In the genomic region with DNA sequence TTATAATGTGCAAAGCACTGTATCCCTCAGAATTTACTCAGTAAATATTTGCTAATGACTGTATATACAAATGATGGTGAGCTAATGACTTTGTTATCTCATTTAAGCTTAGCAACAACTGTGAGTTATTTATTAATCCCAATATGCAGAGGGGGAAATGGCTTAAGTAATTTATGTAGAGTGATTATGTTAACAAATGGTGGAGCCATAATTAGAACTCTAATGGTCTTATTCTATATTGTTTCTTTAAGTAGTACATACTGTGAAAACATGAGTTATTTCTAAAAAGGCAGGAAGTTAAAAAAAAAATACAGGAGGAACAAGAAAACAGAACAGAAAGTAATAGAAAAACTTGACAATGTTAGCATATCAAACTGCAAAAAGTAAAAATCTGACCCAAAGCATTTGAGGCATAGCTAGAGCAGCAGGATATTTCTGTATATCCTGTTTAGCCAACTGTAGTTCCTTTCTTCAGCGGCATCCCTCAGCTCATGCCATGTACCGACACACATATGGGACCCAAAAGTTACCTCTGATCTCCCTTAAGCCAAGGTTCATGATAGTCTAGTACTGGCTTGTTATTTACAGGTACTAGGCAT, we compare ENCODE assay signal across 8 cellular contexts.
DNase-seq lines count a peak whose midpoint lies in the region; ATAC-seq and TF ChIP-seq lines count a peak whose summit lies in the region.

No MANE protein-coding gene starts in this region.

- H3K36me3 Mint-ChIP-seq in nephron progenitor cell (ENCODE audit: low read depth) (peaks cover 13% of the 10 kb centered on the region), Calu3 (ENCODE audit: insufficient read depth, unreplicated experiment) (no peaks in the 10 kb centered on the region)

- no peak overlapping the region for H3K4me3 ChIP-seq in right lobe of liver
- no peak overlapping the region for H3K4me3 ChIP-seq in vagina

- DNase-seq in NCI-H69 (lab: John Stamatoyannopoulos, UW) (peak; percentile 93), right lobe of liver (no peak), GM13976 (ENCODE audit: low spot score) (no peak), nephron progenitor cell (no peak), vagina (ENCODE audit: extremely low spot score in 2 of 2) (no peak), Calu3 (no peak)

- ATAC-seq in GM18517 (IDR thresholded peaks at IDR 0.05; ENCODE audit: unreplicated experiment) (peak; percentile 77), HG02588 (IDR thresholded peaks at IDR 0.05; ENCODE audit: unreplicated experiment) (peak; percentile 65), right lobe of liver (peak; percentile 60 to 90 (median 77))

- H3K4me1 ChIP-seq in right lobe of liver (peaks cover 0 to 19% (median 7%) of the 10 kb centered on the region in 4 donors), vagina (peaks cover 11% of the 10 kb centered on the region)

- no peak for TF ChIP-seq CTCF in right lobe of liver (IDR thresholded peaks at IDR 0.05)
- no peak for TF ChIP-seq CTCF in GM13976 (IDR thresholded peaks at IDR 0.05; ENCODE audit: borderline replicate concordance, control extremely low read depth, extremely low read depth, insufficient read depth, missing control alignments)
- TF ChIP-seq CTCF in nephron progenitor cell (IDR thresholded peaks at IDR 0.05): no peak
- no peak for TF ChIP-seq CTCF in vagina (IDR thresholded peaks at IDR 0.05)
- TF ChIP-seq CTCF in Calu3 (IDR thresholded peaks at IDR 0.05; ENCODE audit: unreplicated experiment): no peak

- H3K27ac Mint-ChIP-seq in nephron progenitor cell: no peak overlapping the region
- no peak overlapping the region for H3K27ac Mint-ChIP-seq in Calu3 (ENCODE audit: unreplicated experiment)

- CTCF ChIA-PET in Calu3 (lab: Charles Lee): interaction anchor here (0.6 to 0.7 kb wide), 2 partner anchors 279 to 639 kb away, joined by 3 to 4 read pairs; no protein-coding TSS in a partner anchor

- no peaks in the 10 kb centered on the region for H3K27me3 ChIP-seq in right lobe of liver
- no peaks in the 10 kb centered on the region for H3K27me3 ChIP-seq in vagina

- no peaks in the 10 kb centered on the region for H3K36me3 ChIP-seq in right lobe of liver
- H3K36me3 ChIP-seq in vagina: no peaks in the 10 kb centered on the region

- no peaks in the 10 kb centered on the region for H3K4me1 Mint-ChIP-seq in nephron progenitor cell
- H3K4me1 Mint-ChIP-seq in Calu3 (ENCODE audit: low read depth, unreplicated experiment): peaks cover 8% of the 10 kb centered on the region

- in situ Hi-C loops in GM13976 (cut with MboI; ENCODE audit: low sequenced_read_pairs, unreplicated experiment): no loop called here

- H3K9me3 ChIP-seq in right lobe of liver (no peaks in the 10 kb centered on the region), vagina (no peaks in the 10 kb centered on the region)

- no peaks in the 10 kb centered on the region for H3K27me3 Mint-ChIP-seq in nephron progenitor cell (ENCODE audit: low read depth, poor library complexity)
- no peaks in the 10 kb centered on the region for H3K27me3 Mint-ChIP-seq in Calu3 (ENCODE audit: unreplicated experiment)

- H3K27ac ChIP-seq in right lobe of liver (peak overlapping the region in 2 of 3 donors; percentile 11 to 25), vagina (no peak overlapping the region)

- WGBS in right lobe of liver (ENCODE audit: insufficient coverage, low coverage, low lambda C conversion rate, missing lambda C conversion rate): no CpG with 5 or more reads among the region's 2 CpGs

- TF ChIP-seq POLR2A in right lobe of liver (IDR thresholded peaks at IDR 0.05): no peak
- TF ChIP-seq POLR2A in vagina (IDR thresholded peaks at IDR 0.05): no peak

- intact Hi-C loops in right lobe of liver (cut with DNase I) (no loop called here), vagina (cut with DNase I) (no loop called here), Calu3 (cut with micrococcal nuclease; ENCODE audit: unreplicated experiment) (no loop called here)

- no peak overlapping the region for H3K4me3 Mint-ChIP-seq in nephron progenitor cell
- no peak overlapping the region for H3K4me3 Mint-ChIP-seq in Calu3 (ENCODE audit: low read depth, unreplicated experiment)

- BruUV-seq in Calu3 (replicated peaks; lab: Mats Ljungman, UMichigan): no TSS peak

- H3K9me3 Mint-ChIP-seq in nephron progenitor cell (peaks cover 2% of the 10 kb centered on the region), Calu3 (ENCODE audit: low read depth, unreplicated experiment) (no peaks in the 10 kb centered on the region)
